22 cellular contexts compared by ENCODE assay signal in the genomic region with DNA sequence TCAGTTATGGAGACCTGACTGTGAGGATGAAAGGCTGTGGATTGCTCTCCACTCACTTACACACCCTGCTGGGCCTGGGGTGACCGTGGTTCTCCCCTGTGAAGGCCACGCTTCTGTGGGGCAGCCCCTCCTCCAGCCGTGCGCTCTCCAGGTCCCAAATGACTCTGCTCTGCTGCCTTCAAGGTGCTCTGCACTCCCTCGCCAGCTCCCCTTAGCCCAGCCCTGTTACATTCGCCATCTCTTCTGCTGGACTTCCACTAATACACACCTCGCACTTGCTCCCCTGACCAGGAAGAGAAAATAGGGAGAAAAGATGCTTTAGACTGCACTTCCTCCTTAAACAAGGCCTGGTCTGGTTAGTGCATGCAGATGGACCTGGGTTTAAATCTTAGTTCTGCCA. TPM values are rescaled to one million over a fixed set of nuclear protein-coding genes. Genes with fewer than 3 reads are reported as not detected.
"Had no signal": no experiment of that assay in that cellular context is flagged by ENCODE, and none has a peak within 500 bp of the region (broad histone marks: within the 10 kb centered on the region; RNA-seq: fewer than 3 reads in every experiment).

No MANE protein-coding gene starts in this region.

- H3K27me3 ChIP-seq: gastrocnemius medialis, heart right ventricle, thyroid gland, vagina had no signal

- H3K9me3 Mint-ChIP-seq: activated naive CD4-positive, alpha-beta T cell treated with anti-CD3 and anti-CD28 coated beads for 36 hours; activated naive CD8-positive, alpha-beta T cell treated with anti-CD3 and anti-CD28 coated beads, Interleukin-2, amount 50 U/mL, for 24 hours; activated T-helper 2 cell treated with anti-CD3 and anti-CD28 coated beads, Interferon-gamma antibody, Interleukin-2, Interleukin-4, amounts not matched to agents 10 μg/mL and 5 μg/mL and 100 μg/mL, durations not matched to agents 14 hours and 24 hours and 36 hours; immature natural killer cell; stimulated activated naive B cell treated with anti-CD40 and anti-IgM and Interleukin-4, amounts not matched to agents 10 μg/mL and 1 μg/mL and 100 μg/mL, for 72 hours had no signal

- H3K36me3 Mint-ChIP-seq: immature natural killer cell; stimulated activated naive B cell treated with anti-CD40 and anti-IgM and Interleukin-4, amounts not matched to agents 10 μg/mL and 1 μg/mL and 100 μg/mL, for 72 hours had no signal

- DNase-seq: activated CD4-positive, CD25-positive, alpha-beta regulatory T cell treated with anti-CD3 and anti-CD28 coated beads, Interleukin-2, amount 50 U/mL, for 72 hours; activated naive CD4-positive, alpha-beta T cell treated with anti-CD3 and anti-CD28 coated beads for 36 hours; activated naive CD8-positive, alpha-beta T cell treated with anti-CD3 and anti-CD28 coated beads, Interleukin-2, amount 50 U/mL, for 24 hours; activated T-cell treated with anti-CD3 and anti-CD28 coated beads, Interleukin-2, amount 50 U/mL, for 1 hour; erythroblast; gastrocnemius medialis; heart right ventricle; immature natural killer cell; retina; stimulated activated CD4-positive, alpha-beta T cell treated with anti-CD3 and anti-CD28 coated beads, Interleukin-2, amount 100 ng/mL, for 48 hours; stimulated activated naive B cell treated with anti-CD40 and anti-IgM and Interleukin-4, amounts not matched to agents 10 μg/mL and 1 μg/mL and 100 μg/mL, for 72 hours; T-helper 9 cell; thyroid gland had no signal

- H3K36me3 ChIP-seq: cardiac muscle cell, gastrocnemius medialis, heart right ventricle, thyroid gland, vagina had no signal

- H3K9me3 ChIP-seq: gastrocnemius medialis, heart right ventricle, thyroid gland, vagina had no signal

- ATAC-seq: activated naive CD8-positive, alpha-beta T cell treated with anti-CD3 and anti-CD28 coated beads, Interleukin-2, amount 50 U/mL, for 24 hours; gastrocnemius medialis; heart right ventricle; stimulated activated naive B cell treated with anti-CD40 and anti-IgM and Interleukin-4, amounts not matched to agents 10 μg/mL and 1 μg/mL and 100 μg/mL, for 72 hours had no signal

- H3K4me1 ChIP-seq: parathyroid adenoma had no signal

- H3K27ac ChIP-seq: cardiac muscle cell, gastrocnemius medialis, heart right ventricle, parathyroid adenoma, thyroid gland, vagina had no signal

- H3K4me3 ChIP-seq: cardiac muscle cell, gastrocnemius medialis, heart right ventricle, thyroid gland, vagina had no signal

- H3K4me3 Mint-ChIP-seq: activated naive CD4-positive, alpha-beta T cell treated with anti-CD3 and anti-CD28 coated beads for 36 hours; activated naive CD8-positive, alpha-beta T cell treated with anti-CD3 and anti-CD28 coated beads, Interleukin-2, amount 50 U/mL, for 24 hours; immature natural killer cell; stimulated activated naive B cell treated with anti-CD40 and anti-IgM and Interleukin-4, amounts not matched to agents 10 μg/mL and 1 μg/mL and 100 μg/mL, for 72 hours had no signal

- H3K9ac ChIP-seq: parathyroid adenoma had no signal

- H3K27me3 Mint-ChIP-seq: activated naive CD8-positive, alpha-beta T cell treated with anti-CD3 and anti-CD28 coated beads, Interleukin-2, amount 50 U/mL, for 24 hours had no signal

- H3K27ac Mint-ChIP-seq: activated naive CD4-positive, alpha-beta T cell treated with anti-CD3 and anti-CD28 coated beads for 36 hours; activated naive CD8-positive, alpha-beta T cell treated with anti-CD3 and anti-CD28 coated beads, Interleukin-2, amount 50 U/mL, for 24 hours; activated T-helper 2 cell treated with anti-CD3 and anti-CD28 coated beads, Interferon-gamma antibody, Interleukin-2, Interleukin-4, amounts not matched to agents 10 μg/mL and 5 μg/mL and 100 μg/mL, durations not matched to agents 14 hours and 24 hours and 36 hours; immature natural killer cell; stimulated activated naive B cell treated with anti-CD40 and anti-IgM and Interleukin-4, amounts not matched to agents 10 μg/mL and 1 μg/mL and 100 μg/mL, for 72 hours had no signal

- H3K79me2 ChIP-seq: parathyroid adenoma had no signal

- H2AFZ ChIP-seq: parathyroid adenoma had no signal

RNA-seq across cellular contexts. Expression of a gene that starts 24.6 kb away (rescaled TPM):
- total RNA-seq: activated naive CD4-positive, alpha-beta T cell treated with anti-CD3 and anti-CD28 coated beads for 36 hours; activated T-helper 2 cell treated with anti-CD3 and anti-CD28 coated beads, Interferon-gamma antibody, Interleukin-2, Interleukin-4, amounts not matched to agents 10 μg/mL and 5 μg/mL and 100 μg/mL, durations not matched to agents 14 hours and 24 hours and 36 hours; aorta; cardiac muscle cell; dermis microvascular lymphatic vessel endothelial cell; gastrocnemius medialis; heart right ventricle; lower leg skin; mesenteric fat pad; skeletal muscle tissue; thyroid gland; vagina had no signal
- polyA plus RNA-seq: cardiac muscle cell, heart right ventricle, immature natural killer cell had no signal

RNA-seq across cellular contexts. Expression of a gene that starts 42.9 kb away (rescaled TPM):
- total RNA-seq: activated naive CD4-positive, alpha-beta T cell treated with anti-CD3 and anti-CD28 coated beads for 36 hours; activated T-helper 2 cell treated with anti-CD3 and anti-CD28 coated beads, Interferon-gamma antibody, Interleukin-2, Interleukin-4, amounts not matched to agents 10 μg/mL and 5 μg/mL and 100 μg/mL, durations not matched to agents 14 hours and 24 hours and 36 hours; cardiac muscle cell; dermis microvascular lymphatic vessel endothelial cell had no signal
- polyA plus RNA-seq: immature natural killer cell had no signal
